Comparison of ENCODE assay signal across 9 cellular contexts in the genomic region with DNA sequence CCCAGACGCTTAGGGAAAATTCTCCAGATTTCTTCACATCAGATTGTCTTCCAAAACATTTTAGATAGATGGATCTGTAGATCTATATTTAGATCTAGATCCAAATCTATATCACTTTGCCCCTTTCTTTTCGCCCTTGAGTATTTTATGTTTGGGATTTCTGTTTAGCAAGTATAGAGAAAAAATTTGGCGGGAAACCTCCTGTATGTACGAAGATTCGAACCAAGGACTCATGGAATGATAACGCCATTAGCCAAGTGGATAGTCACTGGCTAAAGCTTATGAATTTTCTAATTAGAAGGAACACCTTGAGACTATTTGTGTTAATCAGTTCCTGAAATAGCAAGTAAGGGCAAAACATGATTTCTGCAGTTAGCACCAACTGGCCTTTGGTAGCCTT. TPM values are rescaled to one million over a fixed set of nuclear protein-coding genes. Genes with fewer than 3 reads are reported as not detected.
DNase-seq lines count a peak whose midpoint lies in the region; ATAC-seq, FAIRE-seq and TF ChIP-seq lines count a peak whose summit lies in the region.
"Had no signal": no experiment of that assay in that cellular context is flagged by ENCODE, and none has a peak within 500 bp of the region (broad histone marks: within the 10 kb centered on the region; RNA-seq: fewer than 3 reads in every experiment).

No MANE protein-coding gene starts in this region.

- TF ChIP-seq CTCF in GM12864 (IDR thresholded peaks at IDR 0.05; ENCODE audit: low read depth, low read length, missing control alignments) (no peak), endothelial cell of umbilical vein (IDR thresholded peaks at IDR 0.05; ENCODE audit: extremely low read depth in 1 of 2, insufficient read depth in 1 of 2, low read depth in 1 of 2, low read length in 2 of 2) (no peak), psoas muscle (IDR thresholded peaks at IDR 0.05) (no peak)

- no TSS peak for BruUV-seq in endothelial cell of umbilical vein (replicated peaks; lab: Mats Ljungman, UMichigan)

- H3K4me3 ChIP-seq in GM12864 (ENCODE audit: low read depth, low read length) (peak overlapping the region; percentile 67; the same call in 1 of the 2 replicates), endothelial cell of umbilical vein (replicated peaks in 1 of 3; ENCODE audit: insufficient read depth in 1 of 3, low read depth in 1 of 3, low read length in 3 of 3) (peak overlapping the region in 1 of 3 experiments; percentile 85), psoas muscle (peak overlapping the region; percentile 86)

- no peak overlapping the region for H2AFZ ChIP-seq in endothelial cell of umbilical vein (ENCODE audit: low read depth, low read length)

- no peak for TF ChIP-seq POLR2A in endothelial cell of umbilical vein (IDR thresholded peaks at IDR 0.05; ENCODE audit: low read depth, low read length)

- no peaks in the 10 kb centered on the region for H3K79me2 ChIP-seq in endothelial cell of umbilical vein (ENCODE audit: control insufficient read depth, insufficient read depth, low read length)

- no peaks in the 10 kb centered on the region for H3K9me1 ChIP-seq in endothelial cell of umbilical vein (replicated peaks; ENCODE audit: control insufficient read depth, extremely low read depth, insufficient read depth, low read length)

- dilution Hi-C loops in endothelial cell of umbilical vein (cut with MboI; ENCODE audit: extremely low pct_ligation_motif_present, low sequenced_read_pairs): no loop called here

- 91 to 96% (median 91%) methylated on average over 6 of the region's 6 CpGs for WGBS in psoas muscle, 3 donors

- CTCF ChIA-PET in endothelial cell of umbilical vein (lab: Charles Lee): interaction anchor here (1.1 kb wide), 1 partner anchor 65 kb away, joined by 3 read pairs; the partner anchor contains the start of gene PRTFDC1

- no peak for FAIRE-seq in endothelial cell of umbilical vein (lab: Jason Lieb, UNC)

- H3K4me2 ChIP-seq in endothelial cell of umbilical vein (ENCODE audit: insufficient read depth, low read length): peak overlapping the region; percentile 99

- H3K27ac ChIP-seq in endothelial cell of umbilical vein (ENCODE audit: insufficient read depth, low read depth, low read length) (peak overlapping the region; percentile 88), psoas muscle (peak overlapping the region; percentile 95)

- peak overlapping the region; percentile 81 for H3K9ac ChIP-seq in endothelial cell of umbilical vein (replicated peaks; ENCODE audit: extremely low read depth, insufficient read depth, low read length)

- H3K36me3 ChIP-seq in endothelial cell of umbilical vein (ENCODE audit: control insufficient read depth in 2 of 2, extremely low read depth in 1 of 2, insufficient read depth in 2 of 2, low read length in 2 of 2): no peaks in the 10 kb centered on the region
- peaks cover 0 to 5% of the 10 kb centered on the region in 2 donors for H3K36me3 ChIP-seq in psoas muscle (ENCODE audit: insufficient read depth in 1 of 2, low read depth in 1 of 2)

- H4K20me1 ChIP-seq in endothelial cell of umbilical vein (replicated peaks; ENCODE audit: control insufficient read depth, extremely low read depth, insufficient read depth, low read length): no peaks in the 10 kb centered on the region

- intact Hi-C loops in endothelial cell of umbilical vein (cut with micrococcal nuclease) (loop anchor here (2.0 to 5.0 kb wide), 2 partner anchors 65 to 120 kb away; partner anchors contain the start of gene PRTFDC1), psoas muscle (cut with DNase I) (loop anchor here (2.0 to 10.0 kb wide), 4 partner anchors 293 to 383 kb away; partner anchors contain the start of gene ARHGAP21 (in 1 of the 2))

- no peak for ATAC-seq in psoas muscle
- ATAC-seq in GM19035 (IDR thresholded peaks at IDR 0.05; ENCODE audit: unreplicated experiment): no peak

- H3K9me3 ChIP-seq in endothelial cell of umbilical vein (replicated peaks; ENCODE audit: control insufficient read depth, insufficient read depth, low read length): no peaks in the 10 kb centered on the region
- no peaks in the 10 kb centered on the region for H3K9me3 ChIP-seq in psoas muscle

- POLR2A ChIA-PET in endothelial cell of umbilical vein (lab: Charles Lee): no interaction called here

- H3K27me3 ChIP-seq in endothelial cell of umbilical vein (ENCODE audit: control insufficient read depth in 2 of 2, insufficient read depth in 2 of 2, low read length in 2 of 2) (no peaks in the 10 kb centered on the region), psoas muscle (ENCODE audit: insufficient read depth in 3 of 3, low read length in 2 of 3) (no peaks in the 10 kb centered on the region)

- H3K4me1 ChIP-seq in endothelial cell of umbilical vein (ENCODE audit: control insufficient read depth, extremely low read depth, insufficient read depth, low read length) (peaks cover 25% of the 10 kb centered on the region), psoas muscle (peaks cover 11% of the 10 kb centered on the region)

- DNase-seq in GM12864 (ENCODE audit: low read depth) (no peak), OCI-M1 (lab: John Stamatoyannopoulos, UW) (peak; percentile 35), endothelial cell of umbilical vein (ENCODE audit: low read depth, low spot score) (no peak), psoas muscle (no peak), Ammon's horn (ENCODE audit: low spot score) (no peak), amniotic stem cell (lab: John Stamatoyannopoulos, UW) (no peak), NCI-H2107 treated with DMSO at 0.1 percent for 48 hours (lab: John Stamatoyannopoulos, UW; ENCODE audit: unreplicated experiment) (no peak)
- DNase-seq: NCI-H1930 had no signal

TF ChIP-seq in endothelial cell of umbilical vein, 7 proteins besides CTCF, POLR2A, EP300 and RAD21:
- no peak for TF ChIP-seq EZH2 (IDR thresholded peaks at IDR 0.05; ENCODE audit: borderline replicate concordance, low read depth, low read length, severe bottlenecking)
- TF ChIP-seq, protein P1, sequence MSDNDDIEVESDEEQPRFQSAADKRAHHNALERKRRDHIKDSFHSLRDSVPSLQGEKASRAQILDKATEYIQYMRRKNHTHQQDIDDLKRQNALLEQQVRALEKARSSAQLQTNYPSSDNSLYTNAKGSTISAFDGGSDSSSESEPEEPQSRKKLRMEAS (IDR thresholded peaks at IDR 0.05; ENCODE audit: insufficient read depth, insufficient read length): no peak
- TF ChIP-seq POLR2AphosphoS5 (IDR thresholded peaks at IDR 0.05; ENCODE audit: insufficient read depth, low read depth, low read length): no peak
- TF ChIP-seq FOS (IDR thresholded peaks at IDR 0.05; ENCODE audit: borderline replicate concordance, insufficient read depth, low read length): no peak
- TF ChIP-seq MYC (IDR thresholded peaks at IDR 0.05; ENCODE audit: low read depth, low read length): no peak
- TF ChIP-seq GATA2 (IDR thresholded peaks at IDR 0.05; ENCODE audit: insufficient read depth, insufficient read length, low read depth, low read length): no peak
- TF ChIP-seq JUN (IDR thresholded peaks at IDR 0.05; ENCODE audit: borderline replicate concordance, insufficient read depth, insufficient read length, low read depth): no peak
TF ChIP-seq in endothelial cell of umbilical vein: peak in this region for 0.

RNA-seq across cellular contexts. Expression of gene THNSL1, which starts 1.2 kb away (rescaled TPM):
- total RNA-seq in endothelial cell of umbilical vein (1.9 and 2.1 TPM in 2 replicates), psoas muscle (1 to 10 TPM; 2.0 to 8.7 (median 5.7) TPM)
- polyA plus RNA-seq in endothelial cell of umbilical vein (0.38 and 0.52 TPM in 2 replicates), psoas muscle (1 to 10 TPM; 2.0 to 4.6 (median 2.7) TPM)
- polyA plus RNA-seq in endothelial cell of umbilical vein (2011; cell fraction: cytosol; rRNA removed): 0.74 and 0.80 TPM in 2 replicates
- polyA plus RNA-seq in endothelial cell of umbilical vein (2011; cell fraction: nucleus; rRNA removed): 0.52 and 0.58 TPM in 2 replicates
- 2.5 and 2.8 TPM in 2 replicates for polyA plus RNA-seq in endothelial cell of umbilical vein (2012)
- polyA minus RNA-seq in endothelial cell of umbilical vein: 0.75 and 0.79 TPM in 2 replicates
- 0.72 TPM for polyA minus RNA-seq in endothelial cell of umbilical vein (2011; cell fraction: cytosol; rRNA and poly(A)+ RNA removed)
- polyA minus RNA-seq in endothelial cell of umbilical vein (2011; cell fraction: nucleus; rRNA and poly(A)+ RNA removed): 0.38 TPM in 2 replicates

RNA-seq across cellular contexts. Expression of gene ENKUR, which starts 1.7 kb away (rescaled TPM):
- 0.30 and 0.35 TPM in 2 replicates for total RNA-seq in endothelial cell of umbilical vein
- 0.07 and 0.13 TPM in 2 replicates for polyA plus RNA-seq in endothelial cell of umbilical vein
- polyA plus RNA-seq in endothelial cell of umbilical vein (2011; cell fraction: cytosol; rRNA removed): 0.04 and 0.06 TPM in 2 replicates
- 0.04 and 0.25 TPM in 2 replicates for polyA plus RNA-seq in endothelial cell of umbilical vein (2011; cell fraction: nucleus; rRNA removed)
- polyA plus RNA-seq in endothelial cell of umbilical vein (2012): 0.13 and 0.16 TPM in 2 replicates
- 0.21 TPM in 1 of 2 replicates, not detected in the other for polyA minus RNA-seq in endothelial cell of umbilical vein
- not detected for polyA minus RNA-seq in endothelial cell of umbilical vein (2011; cell fraction: cytosol; rRNA and poly(A)+ RNA removed)
- polyA minus RNA-seq in endothelial cell of umbilical vein (2011; cell fraction: nucleus; rRNA and poly(A)+ RNA removed): 0.14 TPM in 1 of 2 replicates, not detected in the other
- total RNA-seq in psoas muscle: not detected
- polyA plus RNA-seq in psoas muscle: under 1 TPM in 2 of 3 donors, not detected in 1; 0.03 to 0.05 TPM
